1 cellular context compared by ENCODE assay signal in the genomic region with DNA sequence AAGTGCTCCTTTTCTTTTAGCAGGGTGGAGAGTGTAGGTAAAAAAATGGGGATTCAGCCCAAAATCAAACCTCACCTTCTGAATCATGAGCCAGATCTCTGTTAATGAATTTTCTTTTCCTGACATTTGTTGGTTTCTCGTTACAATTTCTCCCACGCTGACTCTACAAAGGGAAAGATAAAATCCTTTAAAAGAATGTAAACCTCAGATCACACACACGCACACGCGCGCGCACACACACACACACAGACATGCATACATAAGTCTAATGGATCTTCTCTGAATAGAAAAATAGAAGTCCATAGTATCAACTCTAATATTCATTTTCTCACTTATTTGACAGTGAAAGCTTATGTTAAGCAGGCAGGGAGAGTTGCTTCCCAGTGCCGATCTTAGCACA.
TF ChIP-seq lines count a peak whose summit lies in the region.

No MANE protein-coding gene starts in this region.

TF ChIP-seq in K562, 482 proteins besides CTCF, POLR2A, EP300 and RAD21 (continued from another document):
- TF ChIP-seq, protein P1, sequence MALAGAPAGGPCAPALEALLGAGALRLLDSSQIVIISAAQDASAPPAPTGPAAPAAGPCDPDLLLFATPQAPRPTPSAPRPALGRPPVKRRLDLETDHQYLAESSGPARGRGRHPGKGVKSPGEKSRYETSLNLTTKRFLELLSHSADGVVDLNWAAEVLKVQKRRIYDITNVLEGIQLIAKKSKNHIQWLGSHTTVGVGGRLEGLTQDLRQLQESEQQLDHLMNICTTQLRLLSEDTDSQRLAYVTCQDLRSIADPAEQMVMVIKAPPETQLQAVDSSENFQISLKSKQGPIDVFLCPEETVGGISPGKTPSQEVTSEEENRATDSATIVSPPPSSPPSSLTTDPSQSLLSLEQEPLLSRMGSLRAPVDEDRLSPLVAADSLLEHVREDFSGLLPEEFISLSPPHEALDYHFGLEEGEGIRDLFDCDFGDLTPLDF (CRISPR knock-in tag; IDR thresholded peaks at IDR 0.05) = no peak
- TF ChIP-seq EP400 (IDR thresholded peaks at IDR 0.05) = no peak
- TF ChIP-seq, protein P2, sequence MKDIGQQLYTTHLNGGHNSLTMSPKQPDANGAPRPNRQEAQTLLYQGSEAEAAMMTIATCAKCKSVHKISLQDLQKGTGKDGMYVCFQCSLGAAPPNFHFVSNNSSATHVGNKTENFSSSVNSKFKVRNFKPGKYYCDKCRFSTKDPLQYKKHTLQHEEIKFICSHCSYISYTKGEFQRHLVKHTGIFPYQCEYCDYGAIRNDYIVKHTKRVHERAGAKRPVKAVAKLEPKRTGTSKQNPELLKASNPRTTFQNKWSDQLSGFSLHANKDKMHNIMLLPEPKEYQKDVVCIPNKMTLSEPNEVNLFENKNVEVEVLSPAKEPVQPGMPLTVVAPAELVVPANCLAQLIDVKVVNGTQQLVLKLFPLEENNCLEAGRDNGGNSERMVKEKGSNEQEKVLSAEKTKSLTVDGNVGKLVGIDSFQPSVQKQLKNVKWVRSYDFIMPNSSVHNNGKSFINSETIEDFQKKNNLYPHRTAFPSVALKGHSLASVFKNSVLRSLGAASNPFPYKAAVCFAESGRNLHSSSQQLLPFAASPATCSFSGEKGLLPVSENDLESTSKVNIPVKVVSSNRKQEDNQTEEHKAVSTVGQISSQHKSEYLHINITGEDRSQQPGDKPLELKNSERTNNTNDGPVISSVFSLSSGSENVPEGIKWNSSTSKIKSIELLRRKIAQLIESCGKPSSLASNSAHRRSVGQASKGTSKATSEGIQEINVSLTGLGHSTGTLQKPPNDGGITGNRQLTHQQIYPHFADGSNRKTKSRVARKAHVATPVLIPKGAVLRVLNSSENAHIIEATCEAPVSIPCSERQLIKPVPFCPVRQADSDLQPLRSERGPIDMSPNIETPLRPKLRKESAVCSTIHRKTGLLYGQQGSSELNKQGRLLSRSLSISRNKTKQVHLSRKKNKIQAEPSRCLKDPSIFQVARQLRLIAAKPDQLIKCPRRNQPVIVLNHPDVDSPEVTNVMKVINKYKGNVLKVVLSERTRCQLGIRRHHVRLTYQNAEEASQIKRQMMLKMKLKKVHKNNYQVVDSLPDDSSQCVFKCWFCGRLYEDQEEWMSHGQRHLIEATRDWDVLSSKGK (CRISPR knock-in tag; IDR thresholded peaks at IDR 0.05) = no peak
- no peak for TF ChIP-seq ZNF511 (CRISPR knock-in tag; IDR thresholded peaks at IDR 0.05)
- TF ChIP-seq POLR3G (IDR thresholded peaks at IDR 0.05; ENCODE audit: extremely low read depth, insufficient read length, insufficient replicate concordance) = no peak
- peak; percentile 47 for TF ChIP-seq SMARCA4 (IDR thresholded peaks at IDR 0.05)
